13 cellular contexts compared by ENCODE assay signal in genomic region chr2:52539026-52539964, GRCh38.
"Had no signal": no experiment of that assay in that cellular context is flagged by ENCODE, and none has a peak within 500 bp of the region (broad histone marks: within the 10 kb centered on the region; RNA-seq: fewer than 3 reads in every experiment).

No MANE protein-coding gene starts in this region.

- H3K27ac ChIP-seq: breast epithelium, psoas muscle, thoracic aorta had no signal

- H3K4me3 ChIP-seq: breast epithelium, lung, mucosa of descending colon, psoas muscle, thoracic aorta had no signal

- H3K27me3 ChIP-seq: breast epithelium had no signal

- H3K36me3 ChIP-seq: breast epithelium, thoracic aorta had no signal

- H3K9me3 ChIP-seq: breast epithelium, psoas muscle, thoracic aorta had no signal

- H3K4me1 ChIP-seq: breast epithelium, psoas muscle had no signal

- ATAC-seq: left cardiac atrium; mucosa of descending colon; natural killer cell; psoas muscle; stimulated activated naive CD8-positive, alpha-beta T cell treated with anti-CD3 and anti-CD28 coated beads, Interleukin-15, amount 100 ng/mL, for 72 hours had no signal

- DNase-seq: activated CD4-positive, alpha-beta T cell treated with anti-CD3 and anti-CD28 coated beads, Interleukin-2, amount 50 U/mL, for 4 hours; activated T-cell treated with anti-CD3 and anti-CD28 coated beads, Interleukin-2, amount 50 U/mL, for 1 hour; left cardiac atrium; mucosa of descending colon; natural killer cell; occipital lobe; psoas muscle; stimulated activated CD4-positive, alpha-beta T cell treated with anti-CD3 and anti-CD28 coated beads, Interleukin-15, amount 100 ng/mL, for 24 hours; stimulated activated CD4-positive, alpha-beta T cell treated with anti-CD3 and anti-CD28 coated beads, Interleukin-4, amount 100 ng/mL, for 24 hours; stimulated activated naive CD8-positive, alpha-beta T cell treated with anti-CD3 and anti-CD28 coated beads, Interleukin-15, amount 100 ng/mL, for 72 hours had no signal
